ENCODE assay signal across 8 cellular contexts in genomic region chr9:112844771-112845542, GRCh38. TPM values are rescaled to one million over a fixed set of nuclear protein-coding genes. Genes with fewer than 3 reads are reported as not detected.
A peak's percentile ranks its signal among the peaks of the same experiment; 100 is the strongest.
DNase-seq lines count a peak whose midpoint lies in the region; ATAC-seq and TF ChIP-seq lines count a peak whose summit lies in the region.

No MANE protein-coding gene starts in this region.

- peak; percentile 59 for DNase-seq in A172 (ENCODE audit: low spot score)
- peak; percentile 39 for DNase-seq in NCI-H226
- peak; percentile 51 to 70 for DNase-seq in activated CD4-positive, alpha-beta T cell treated with anti-CD3 and anti-CD28 coated beads for 4 hours
- DNase-seq in colonic mucosa: peak; percentile 89
- peak; percentile 85 for DNase-seq in lower lobe of right lung
- peak; percentile 46 for DNase-seq in stimulated activated CD8-positive, alpha-beta memory T cell treated with anti-CD3 and anti-CD28 coated beads, Interleukin-12 subunit alpha, Interleukin-12 subunit beta, amount 100 ng/mL, for 4 hours (ENCODE audit: low read depth)

- ATAC-seq in GM18508 (IDR thresholded peaks at IDR 0.05; ENCODE audit: insufficient read depth, unreplicated experiment) (peak; percentile 57), HG03064 (IDR thresholded peaks at IDR 0.05; ENCODE audit: low read depth, unreplicated experiment) (peak; percentile 76), lower lobe of right lung (peak; percentile 76 to 85)

- no peak overlapping the region for H3K9ac ChIP-seq in colonic mucosa (ENCODE audit: low read depth in 2 of 2, low read length in 2 of 2)

- intact Hi-C loops in colonic mucosa (cut with DNase I) (loop anchor here (2.0 kb wide), 1 partner anchor 58 kb away; no protein-coding TSS in a partner anchor), lower lobe of right lung (cut with DNase I) (no loop called here)

- H3K36me3 ChIP-seq in colonic mucosa (no peaks in the 10 kb centered on the region), lower lobe of right lung (peaks cover 29% of the 10 kb centered on the region)

- TF ChIP-seq CTCF in colonic mucosa (IDR thresholded peaks at IDR 0.05) (peak; percentile 99), lower lobe of right lung (IDR thresholded peaks at IDR 0.05) (peak; percentile 98)

- H3K27me3 ChIP-seq in colonic mucosa: no peaks in the 10 kb centered on the region
- no peaks in the 10 kb centered on the region for H3K27me3 ChIP-seq in lower lobe of right lung (ENCODE audit: low read depth)

- H3K4me3 ChIP-seq in colonic mucosa (no peak overlapping the region), lower lobe of right lung (no peak overlapping the region)

- H3K4me1 ChIP-seq in colonic mucosa (no peaks in the 10 kb centered on the region), lower lobe of right lung (peaks cover 57% of the 10 kb centered on the region)

- no peaks in the 10 kb centered on the region for H3K9me3 ChIP-seq in colonic mucosa
- H3K9me3 ChIP-seq in lower lobe of right lung: no peaks in the 10 kb centered on the region

- no peak overlapping the region for H3K27ac ChIP-seq in colonic mucosa
- no peak overlapping the region for H3K27ac ChIP-seq in lower lobe of right lung

RNA-seq across cellular contexts. Expression of gene SLC46A2, which starts 45.7 kb away (rescaled TPM):
- total RNA-seq in A172 (2014; rRNA removed; shearing (Covaris generic)): not detected in 2 replicates
- not detected for total RNA-seq in colonic mucosa
- 13.7 TPM for total RNA-seq in lower lobe of right lung

Comparison
In these comparisons a context has a peak if more than half of its experiments do, and no peak if none do; other contexts are left out.
1. DNase-seq: peak in every context shown above with its lines; median percentile 89 in colonic mucosa; 85 in lower lobe of right lung; 60 in activated CD4-positive, alpha-beta T cell treated with anti-CD3 and anti-CD28 coated beads for 4 hours; 59 in A172; 46 in stimulated activated CD8-positive, alpha-beta memory T cell treated with anti-CD3 and anti-CD28 coated beads, Interleukin-12 subunit alpha, Interleukin-12 subunit beta, amount 100 ng/mL, for 4 hours; 39 in NCI-H226.
2. RNA of gene SLC46A2, which starts 45.7 kb away (total RNA-seq): 13.7 TPM in lower lobe of right lung (single experiment); not detected in colonic mucosa and not detected in A172; every median in the first group is over 10 times any median in the second.
3. Peak in every context shown above with its lines, with median percentiles within 50 percentile points of each other: ATAC-seq.